In genomic region chr2:32502941-32503340, GRCh38 we compare ENCODE assay signal across 28 cellular contexts.
"Had no signal": no experiment of that assay in that cellular context is flagged by ENCODE, and none has a peak within 500 bp of the region (broad histone marks: within the 10 kb centered on the region; RNA-seq: fewer than 3 reads in every experiment).

No MANE protein-coding gene starts in this region.

- H3K9me3 ChIP-seq: neutrophil, psoas muscle, right lobe of liver, suprapubic skin, thoracic aorta, tibial artery, upper lobe of right lung had no signal

- H3K27ac Mint-ChIP-seq: mesothelial cell of epicardium; natural killer cell; nephron progenitor cell; neural progenitor cell; stimulated activated naive B cell treated with anti-CD40 and anti-IgM and Interleukin-4, amounts not matched to agents 10 μg/mL and 1 μg/mL and 100 μg/mL, for 72 hours; stimulated activated naive CD8-positive, alpha-beta T cell treated with anti-CD3 and anti-CD28 coated beads, Interleukin-15, Interleukin-2, amounts not matched to agents 100 ng/mL and 50 ng/mL, for 24 hours had no signal

- H3K9me3 Mint-ChIP-seq: immature natural killer cell; mesothelial cell of epicardium; naive B cell; natural killer cell; nephron progenitor cell; neural progenitor cell; stimulated activated naive B cell treated with anti-CD40 and anti-IgM and Interleukin-4, amounts not matched to agents 10 μg/mL and 1 μg/mL and 100 μg/mL, for 72 hours; stimulated activated naive CD8-positive, alpha-beta T cell treated with anti-CD3 and anti-CD28 coated beads, Interleukin-15, Interleukin-2, amounts not matched to agents 100 ng/mL and 50 ng/mL, for 24 hours had no signal

- DNase-seq: hypothalamus; immature natural killer cell; islet precursor cell; mesendoderm; naive B cell; natural killer cell; nephron progenitor cell; occipital lobe; psoas muscle; right lobe of liver; stimulated activated CD4-positive, alpha-beta T cell treated with anti-CD3 and anti-CD28 coated beads, Interleukin-12 subunit alpha, Interleukin-12 subunit beta, amount 100 ng/mL, for 4 hours; stimulated activated CD4-positive, alpha-beta T cell treated with anti-CD3 and anti-CD28 coated beads, Interleukin-15, amount 100 ng/mL, for 24 hours; stimulated activated CD4-positive, alpha-beta T cell treated with anti-CD3 and anti-CD28 coated beads, Interleukin-2, amount 100 ng/mL, for 24 hours; stimulated activated CD4-positive, alpha-beta T cell treated with anti-CD3 and anti-CD28 coated beads, Interleukin-4, amount 100 ng/mL, for 1 hour; stimulated activated naive B cell treated with anti-CD40 and anti-IgM and Interleukin-4, amounts not matched to agents 10 μg/mL and 1 μg/mL and 100 μg/mL, for 72 hours; tibial artery; trophoblast cell; upper lobe of right lung had no signal

- H3K4me1 Mint-ChIP-seq: mesothelial cell of epicardium, natural killer cell, nephron progenitor cell, neural progenitor cell had no signal

- H3K27me3 ChIP-seq: neural progenitor cell, neutrophil, right lobe of liver, suprapubic skin, tibial artery, upper lobe of right lung had no signal

- H3K4me3 ChIP-seq: lung, neural progenitor cell, psoas muscle, right lobe of liver, skin epidermis, suprapubic skin, thoracic aorta, tibial artery, upper lobe of right lung had no signal

- H3K36me3 Mint-ChIP-seq: natural killer cell had no signal

- ATAC-seq: left lobe of liver; natural killer cell; right lobe of liver; stimulated activated naive B cell treated with anti-CD40 and anti-IgM and Interleukin-4, amounts not matched to agents 10 μg/mL and 1 μg/mL and 100 μg/mL, for 72 hours; upper lobe of right lung had no signal

- H3K27ac ChIP-seq: neural progenitor cell, neutrophil, parathyroid adenoma, psoas muscle, right lobe of liver, skin epidermis, suprapubic skin, thoracic aorta, tibial artery, upper lobe of right lung had no signal

- H3K27me3 Mint-ChIP-seq: naive B cell; stimulated activated naive B cell treated with anti-CD40 and anti-IgM and Interleukin-4, amounts not matched to agents 10 μg/mL and 1 μg/mL and 100 μg/mL, for 72 hours; stimulated activated naive CD8-positive, alpha-beta T cell treated with anti-CD3 and anti-CD28 coated beads, Interleukin-15, Interleukin-2, amounts not matched to agents 100 ng/mL and 50 ng/mL, for 24 hours had no signal

- H3K4me1 ChIP-seq: neural progenitor cell, parathyroid adenoma, psoas muscle, right lobe of liver, suprapubic skin, tibial artery, upper lobe of right lung had no signal

- H3K4me3 Mint-ChIP-seq: immature natural killer cell; mesothelial cell of epicardium; naive B cell; natural killer cell; nephron progenitor cell; neural progenitor cell; stimulated activated naive B cell treated with anti-CD40 and anti-IgM and Interleukin-4, amounts not matched to agents 10 μg/mL and 1 μg/mL and 100 μg/mL, for 72 hours; stimulated activated naive CD8-positive, alpha-beta T cell treated with anti-CD3 and anti-CD28 coated beads, Interleukin-15, Interleukin-2, amounts not matched to agents 100 ng/mL and 50 ng/mL, for 24 hours had no signal
